Comparison of ENCODE assay signal across 8 cellular contexts in genomic region chr6:110682460-110682853, GRCh38.
DNase-seq lines count a peak whose midpoint lies in the region; ATAC-seq, FAIRE-seq and TF ChIP-seq lines count a peak whose summit lies in the region.

No MANE protein-coding gene starts in this region.

- no peak for FAIRE-seq in urothelium cell line (lab: Jason Lieb, UNC)

- POLR2A ChIA-PET in IMR-90 (lab: Charles Lee; ENCODE audit: unreplicated experiment) (interaction anchor here (0.6 kb wide), 1 partner anchor 194 kb away, joined by 3 read pairs; no protein-coding TSS in a partner anchor), OCI-LY7 (lab: Charles Lee) (interaction anchor here (0.7 to 2.8 kb wide), 8 partner anchors 10 to 300 kb away, joined by 3 to 16 read pairs (median 4); partner anchors contain the start of genes AMD1, GTF3C6 and RPF2)

- H2AK5ac ChIP-seq in IMR-90 (ENCODE audit: low read depth, low read length) = no peak overlapping the region

- in situ Hi-C loops in IMR-90 (cut with MboI; ENCODE audit: low sequenced_read_pairs) = loop anchor here (5.0 kb wide), 2 partner anchors 200 to 270 kb away; no protein-coding TSS in a partner anchor

- no peak overlapping the region for H3K4ac ChIP-seq in IMR-90 (ENCODE audit: low read depth, low read length)

- dilution Hi-C loops in IMR-90 (cut with HindIII; ENCODE audit: low sequenced_read_pairs, unreplicated experiment) = no loop called here

- CTCF ChIA-PET in IMR-90 (lab: Yijun Ruan, JAX) (interaction anchor here (0.5 to 1.2 kb wide), 12 partner anchors 13 to 328 kb away, joined by 3 to 7 read pairs (median 3); no protein-coding TSS in a partner anchor), OCI-LY7 (lab: Charles Lee; ENCODE audit: unreplicated experiment) (interaction anchor here (0.6 to 1.2 kb wide), 6 partner anchors 26 to 267 kb away, joined by 3 to 6 read pairs (median 4); no protein-coding TSS in a partner anchor)

- H3K36me3 ChIP-seq in IMR-90 (ENCODE audit: control insufficient read depth, insufficient read depth, low read length) (no peaks in the 10 kb centered on the region), OCI-LY7 (ENCODE audit: insufficient read depth, low read length) (no peaks in the 10 kb centered on the region)

- DNase-seq in EL (peak; percentile 76), IMR-90 (peak; percentile 81), OCI-LY7 (ENCODE audit: low spot score) (peak; percentile 88), activated T-helper 1 cell treated with Interleukin-2 at 50 U/mL for 16 hours (ENCODE audit: low read depth) (peak; percentile 9), fibroblast of villous mesenchyme (ENCODE audit: low read depth) (peak; percentile 83), occipital lobe (lab: John Stamatoyannopoulos, UW) (peak; percentile 27), urothelium cell line (ENCODE audit: low spot score) (peak; percentile 34)

- no peak overlapping the region for H2BK20ac ChIP-seq in IMR-90 (ENCODE audit: low read depth, low read length)

- H4K5ac ChIP-seq in IMR-90 (ENCODE audit: low read depth, low read length) = no peak overlapping the region

- no CpG with 5 or more reads among the region's 1 CpG for WGBS in IMR-90 (ENCODE audit: extremely low coverage in 2 of 2, insufficient read length in 1 of 2), 2 experiments

- H3K4me3 ChIP-seq in IMR-90 (ENCODE audit: insufficient read depth, low read depth, low read length) (no peak overlapping the region), OCI-LY7 (ENCODE audit: low read depth, low read length, poor library complexity, severe bottlenecking) (no peak overlapping the region), fibroblast of villous mesenchyme (ENCODE audit: low read depth, low read length) (no peak overlapping the region)

- H3K9me1 ChIP-seq in IMR-90 (ENCODE audit: insufficient read depth, low read length) = no peaks in the 10 kb centered on the region

- H4K91ac ChIP-seq in IMR-90 (ENCODE audit: insufficient read depth, low read depth, low read length) = no peak overlapping the region

- intact Hi-C loops in IMR-90 (cut with micrococcal nuclease) (loop anchor here (1.0 to 5.0 kb wide), 5 partner anchors 132 to 315 kb away; partner anchors contain the start of gene CDK19), OCI-LY7 (cut with micrococcal nuclease; ENCODE audit: unreplicated experiment) (loop anchor here (1.0 to 5.0 kb wide), 5 partner anchors 132 to 315 kb away; partner anchors contain the start of gene CDK19)

- H3K23ac ChIP-seq in IMR-90 (ENCODE audit: low read depth, low read length) = no peak overlapping the region

- TF ChIP-seq CTCF in IMR-90 (conservative IDR thresholded peaks at IDR 0.05; ENCODE audit: low read depth, low read length) = peak; percentile 77
- peak; percentile 95 for TF ChIP-seq CTCF in OCI-LY7 (conservative IDR thresholded peaks at IDR 0.05; ENCODE audit: low read length)
- TF ChIP-seq CTCF in fibroblast of villous mesenchyme (IDR thresholded peaks at IDR 0.05; ENCODE audit: insufficient read depth, low read depth, low read length) = peak; percentile 72

- TF ChIP-seq POLR2A in IMR-90 (IDR thresholded peaks at IDR 0.05; ENCODE audit: low read depth, low read length) = no peak

- H3K9ac ChIP-seq in IMR-90 (ENCODE audit: low read depth, low read length) = no peak overlapping the region

- no peak overlapping the region for H3K27ac ChIP-seq in IMR-90 (ENCODE audit: insufficient read depth, low read length)
- no peak overlapping the region for H3K27ac ChIP-seq in OCI-LY7 (ENCODE audit: low read depth, low read length, poor library complexity, severe bottlenecking)

- ATAC-seq in GM21717 (IDR thresholded peaks at IDR 0.05; ENCODE audit: unreplicated experiment) (peak; percentile 96), IMR-90 (ENCODE audit: low read depth) (peak; percentile 95)

- TF ChIP-seq RAD21 in IMR-90 (IDR thresholded peaks at IDR 0.05; ENCODE audit: low read length) = peak; percentile 89

- no peak overlapping the region for H2BK120ac ChIP-seq in IMR-90 (ENCODE audit: low read depth, low read length)

- no peaks in the 10 kb centered on the region for H3K9me2 ChIP-seq in OCI-LY7 (ENCODE audit: insufficient read depth, low read length)

- H3K4me1 ChIP-seq in IMR-90 (ENCODE audit: control insufficient read depth, insufficient read depth, low read length) (peaks cover 3% of the 10 kb centered on the region; the same call in 1 of the 2 replicates), OCI-LY7 (ENCODE audit: insufficient read depth, low read length, poor library complexity, severe bottlenecking) (peaks cover 12% of the 10 kb centered on the region)

- no peak overlapping the region for H2AK9ac ChIP-seq in IMR-90 (replicated peaks; ENCODE audit: low read depth, low read length, poor library complexity)

- H2AFZ ChIP-seq in IMR-90 (replicated peaks; ENCODE audit: low read length, poor library complexity) (no peak overlapping the region), OCI-LY7 (ENCODE audit: low read length) (no peak overlapping the region)

- H2BK15ac ChIP-seq in IMR-90 (ENCODE audit: low read depth, low read length) = no peak overlapping the region

- H4K20me1 ChIP-seq in IMR-90 (ENCODE audit: insufficient read depth, low read length) (no peaks in the 10 kb centered on the region), OCI-LY7 (ENCODE audit: insufficient read depth, low read length) (no peaks in the 10 kb centered on the region)

- H3K79me1 ChIP-seq in IMR-90 (ENCODE audit: low read depth in 1 of 2, low read length in 2 of 2) = peaks cover 0 to 3% of the 10 kb centered on the region in 2 experiments; a peak in 2 of 4 replicates

- H3K56ac ChIP-seq in IMR-90 (ENCODE audit: extremely low read depth, insufficient read depth, low read length) = no peak overlapping the region

- no peak overlapping the region for H3K14ac ChIP-seq in IMR-90 (replicated peaks; ENCODE audit: low read depth, low read length)

- BruUV-seq in IMR-90 (replicated peaks; lab: Mats Ljungman, UMichigan) (no TSS peak), OCI-LY7 (replicated peaks; lab: Mats Ljungman, UMichigan) (no TSS peak)

- H2BK5ac ChIP-seq in IMR-90 (ENCODE audit: low read depth, low read length, poor library complexity, severe bottlenecking) = no peak overlapping the region

- H4K8ac ChIP-seq in IMR-90 (ENCODE audit: low read depth in 2 of 2, low read length in 2 of 2) = no peak overlapping the region

- no peak overlapping the region for H3K18ac ChIP-seq in IMR-90 (ENCODE audit: low read depth, low read length)

- H3K79me2 ChIP-seq in OCI-LY7 (ENCODE audit: insufficient read depth, low read depth, low read length) = no peaks in the 10 kb centered on the region

- H3K27me3 ChIP-seq in IMR-90 (ENCODE audit: control insufficient read depth, insufficient read depth, low read length) = no peaks in the 10 kb centered on the region

- H3K9me3 ChIP-seq in IMR-90 (ENCODE audit: control insufficient read depth, insufficient read depth, low read length) (no peaks in the 10 kb centered on the region), OCI-LY7 (ENCODE audit: low read length) (no peaks in the 10 kb centered on the region)

- H3K4me2 ChIP-seq in IMR-90 (ENCODE audit: low read depth, low read length) (no peak overlapping the region), OCI-LY7 (ENCODE audit: low read length) (no peak overlapping the region)

TF ChIP-seq in IMR-90, 13 proteins besides CTCF, POLR2A, EP300 and RAD21:
- TF ChIP-seq NFE2L2 (IDR thresholded peaks at IDR 0.05; ENCODE audit: low read depth, low read length) = no peak
- no peak for TF ChIP-seq USF2 (IDR thresholded peaks at IDR 0.05; ENCODE audit: low read depth, low read length)
- peak; percentile 86 for TF ChIP-seq SMC3 (IDR thresholded peaks at IDR 0.05; ENCODE audit: low read depth, low read length)
- no peak for TF ChIP-seq CEBPB (IDR thresholded peaks at IDR 0.05; ENCODE audit: low read depth, low read length)

Comparison
In these comparisons a context has a peak if more than half of its experiments do, and no peak if none do; other contexts are left out.
1. DNase-seq: peak in every context shown above with its lines; median percentile 88 in OCI-LY7; 83 in fibroblast of villous mesenchyme; 81 in IMR-90; 76 in EL; 34 in urothelium cell line; 27 in occipital lobe; 9 in activated T-helper 1 cell treated with Interleukin-2 at 50 U/mL for 16 hours.